23 cellular contexts compared by ENCODE assay signal in genomic region chr6:45717715-45718114, GRCh38.
"Had no signal": no experiment of that assay in that cellular context is flagged by ENCODE, and none has a peak within 500 bp of the region (broad histone marks: within the 10 kb centered on the region; RNA-seq: fewer than 3 reads in every experiment).

No MANE protein-coding gene starts in this region.

- H3K27me3 Mint-ChIP-seq: dendritic cell treated with granulocyte-macrophage colony-stimulating factor and Interleukin-4, amounts not matched to agents 40 ng/mL and 50 ng/mL, for 4 days had no signal

- H3K27ac Mint-ChIP-seq: dendritic cell treated with granulocyte-macrophage colony-stimulating factor and Interleukin-4, amounts not matched to agents 40 ng/mL and 50 ng/mL, for 4 days; effector memory CD8-positive, alpha-beta T cell; stimulated activated effector memory CD8-positive, alpha-beta T cell treated with anti-CD3 and anti-CD28 coated beads, Interleukin-12 subunit alpha, Interleukin-12 subunit beta, amount 100 ng/mL, for 72 hours had no signal

- H3K36me3 ChIP-seq: esophagus muscularis mucosa, gastrocnemius medialis, neutrophil, sigmoid colon, suprapubic skin, thyroid gland, upper lobe of left lung, vagina had no signal

- H3K27me3 ChIP-seq: gastrocnemius medialis, neutrophil, sigmoid colon, suprapubic skin, thyroid gland, upper lobe of left lung, vagina had no signal

- H3K4me1 ChIP-seq: gastrocnemius medialis, thyroid gland, vagina had no signal

- H3K4me3 ChIP-seq: esophagus muscularis mucosa, gastrocnemius medialis, sigmoid colon, suprapubic skin, thyroid gland, upper lobe of left lung, vagina had no signal

- H3K9me3 Mint-ChIP-seq: dendritic cell treated with granulocyte-macrophage colony-stimulating factor and Interleukin-4, amounts not matched to agents 40 ng/mL and 50 ng/mL, for 4 days; effector memory CD8-positive, alpha-beta T cell had no signal

- ATAC-seq: effector memory CD8-positive, alpha-beta T cell; gastrocnemius medialis; left lobe of liver; naive thymus-derived CD8-positive, alpha-beta T cell; stimulated activated effector memory CD8-positive, alpha-beta T cell treated with anti-CD3 and anti-CD28 coated beads, Interleukin-12 subunit alpha, Interleukin-12 subunit beta, amount 100 ng/mL, for 72 hours; stimulated activated naive CD8-positive, alpha-beta T cell treated with anti-CD3 and anti-CD28 coated beads, Interleukin-15, Interleukin-2, amounts not matched to agents 100 U/mL and 50 U/mL, for 24 hours had no signal

- DNase-seq: effector memory CD8-positive, alpha-beta T cell; gastrocnemius medialis; glutamatergic neuron; islet precursor cell; mammary epithelial cell; naive thymus-derived CD8-positive, alpha-beta T cell; posterior cingulate gyrus; sigmoid colon; small intestine; stimulated activated CD4-positive, alpha-beta T cell treated with anti-CD3 and anti-CD28 coated beads, Interleukin-12 subunit alpha, Interleukin-12 subunit beta, amount 100 ng/mL, for 4 hours; stimulated activated CD4-positive, alpha-beta T cell treated with anti-CD3 and anti-CD28 coated beads, Interleukin-4, amount 100 ng/mL, for 1 hour; stimulated activated CD8-positive, alpha-beta memory T cell treated with anti-CD3 and anti-CD28 coated beads, Interleukin-4, amount 100 ng/mL, for 48 hours; stimulated activated naive CD8-positive, alpha-beta T cell treated with anti-CD3 and anti-CD28 coated beads, Interleukin-15, Interleukin-2, amounts not matched to agents 100 U/mL and 50 U/mL, for 24 hours; thyroid gland; upper lobe of left lung had no signal

- H3K36me3 Mint-ChIP-seq: stimulated activated effector memory CD8-positive, alpha-beta T cell treated with anti-CD3 and anti-CD28 coated beads, Interleukin-12 subunit alpha, Interleukin-12 subunit beta, amount 100 ng/mL, for 72 hours had no signal

- H3K27ac ChIP-seq: epithelial cell of prostate, esophagus muscularis mucosa, gastrocnemius medialis, neutrophil, sigmoid colon, suprapubic skin, thyroid gland, upper lobe of left lung, vagina had no signal

- H3K9me3 ChIP-seq: esophagus muscularis mucosa, gastrocnemius medialis, neutrophil, sigmoid colon, suprapubic skin, thyroid gland, upper lobe of left lung, vagina had no signal

- H3K4me3 Mint-ChIP-seq: dendritic cell treated with granulocyte-macrophage colony-stimulating factor and Interleukin-4, amounts not matched to agents 40 ng/mL and 50 ng/mL, for 4 days; effector memory CD8-positive, alpha-beta T cell; naive thymus-derived CD8-positive, alpha-beta T cell; stimulated activated effector memory CD8-positive, alpha-beta T cell treated with anti-CD3 and anti-CD28 coated beads, Interleukin-12 subunit alpha, Interleukin-12 subunit beta, amount 100 ng/mL, for 72 hours had no signal
